Comparison of ENCODE assay signal across 35 cellular contexts in the genomic region with DNA sequence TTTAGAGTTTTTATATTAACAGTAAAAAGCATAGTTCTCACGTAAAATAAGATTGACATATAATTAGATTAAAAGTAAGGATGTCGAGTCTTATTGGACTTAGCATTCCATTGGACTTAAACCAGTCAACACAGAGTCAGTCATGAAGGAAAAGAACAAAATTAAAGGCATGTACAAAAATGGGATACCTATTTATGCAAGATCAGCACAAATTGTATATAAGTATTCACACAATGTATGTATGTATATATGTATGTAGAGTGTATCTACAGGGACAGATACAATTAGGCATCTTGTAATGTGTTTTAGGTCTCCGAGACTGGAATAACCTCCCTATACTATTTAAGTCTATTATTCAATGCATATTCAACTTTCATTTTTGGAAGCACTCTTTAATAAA.
"Had no signal": no experiment of that assay in that cellular context is flagged by ENCODE, and none has a peak within 500 bp of the region (broad histone marks: within the 10 kb centered on the region; RNA-seq: fewer than 3 reads in every experiment).

No MANE protein-coding gene starts in this region.

- H3K9me3 ChIP-seq: adrenal gland, ascending aorta, breast epithelium had no signal

- H3K27me3 Mint-ChIP-seq: activated B cell treated with CpG ODN at 0.5 μM for 24 hours; activated CD4-positive, alpha-beta memory T cell treated with anti-CD3 and anti-CD28 coated beads for 36 hours; activated CD4-positive, alpha-beta T cell treated with anti-CD3 and anti-CD28 coated beads, Interleukin-2, amount 10 ng/mL, durations not matched to agents 24 days and 14 days; activated CD8-positive, alpha-beta T cell treated with anti-CD3 and anti-CD28 coated beads for 36 hours; activated naive CD8-positive, alpha-beta T cell treated with anti-CD3 and anti-CD28 coated beads for 36 hours; activated T-helper 17 cell treated with anti-CD3 and anti-CD28 coated beads, Interleukin-2, amount 50 U/mL, for 72 hours; brain had no signal

- H3K9me3 Mint-ChIP-seq: activated B cell treated with CpG ODN at 0.5 μM for 24 hours; activated CD4-positive, alpha-beta memory T cell treated with anti-CD3 and anti-CD28 coated beads for 36 hours; activated naive CD4-positive, alpha-beta T cell treated with anti-CD3 and anti-CD28 coated beads for 36 hours had no signal

- H3K4me3 Mint-ChIP-seq: activated B cell treated with CpG ODN at 0.5 μM for 24 hours; activated CD4-positive, alpha-beta memory T cell treated with anti-CD3 and anti-CD28 coated beads for 36 hours; activated CD4-positive, alpha-beta T cell treated with anti-CD3 and anti-CD28 coated beads, Interleukin-2, amount 10 ng/mL, durations not matched to agents 24 days and 14 days; activated CD8-positive, alpha-beta T cell treated with anti-CD3 and anti-CD28 coated beads for 36 hours; activated naive CD4-positive, alpha-beta T cell treated with anti-CD3 and anti-CD28 coated beads for 36 hours; activated naive CD8-positive, alpha-beta T cell treated with anti-CD3 and anti-CD28 coated beads for 36 hours; activated T-cell treated with anti-CD3 and anti-CD28 coated beads, Interleukin-2, amount 50 U/mL, for 4 hours; activated T-cell treated with anti-CD3 and anti-CD28 coated beads, Interleukin-2, amount 50 U/mL, for 72 hours; activated T-helper 1 cell treated with anti-CD3 and anti-CD28 coated beads, Interleukin-12 subunit alpha, Interleukin-12 subunit beta, Interleukin-2, Interleukin-4 antibody, amounts not matched to agents 30 ng/mL and 10 ng/mL and 1 ng/mL, durations not matched to agents 14 hours and 24 hours and 36 hours; activated T-helper 17 cell treated with anti-CD3 and anti-CD28 coated beads, Interleukin-2, amount 50 U/mL, for 72 hours; brain; T-helper 1 cell treated with Interleukin-12 subunit alpha and Interleukin-12 subunit beta and Interleukin-4 antibody, amounts not matched to agents 30 μg/mL and 1 μg/mL, for 36 hours; T-helper 2 cell treated with Interferon-gamma antibody and Interleukin-4, amounts not matched to agents 5 μg/mL and 100 μg/mL, for 36 hours had no signal

- DNase-seq: activated B cell treated with CpG ODN at 0.5 μM for 24 hours; activated CD4-positive, alpha-beta memory T cell treated with anti-CD3 and anti-CD28 coated beads for 36 hours; activated CD4-positive, alpha-beta T cell treated with anti-CD3 and anti-CD28 coated beads for 4 hours; activated CD4-positive, alpha-beta T cell treated with anti-CD3 and anti-CD28 coated beads, Interleukin-2, amount 10 ng/mL, durations not matched to agents 24 days and 14 days; activated CD4-positive, alpha-beta T cell treated with anti-CD3 and anti-CD28 coated beads, Interleukin-2, amount 50 U/mL, for 1 hour; activated CD4-positive, alpha-beta T cell treated with anti-CD3 and anti-CD28 coated beads, Interleukin-2, amount 50 U/mL, for 4 hours; activated CD4-positive, CD25-positive, alpha-beta regulatory T cell treated with anti-CD3 and anti-CD28 coated beads, Interleukin-2, amount 50 U/mL, for 72 hours; activated CD8-positive, alpha-beta memory T cell treated with anti-CD3 and anti-CD28 coated beads, Interleukin-2, amount 50 U/mL, for 4 hours; activated CD8-positive, alpha-beta T cell treated with anti-CD3 and anti-CD28 coated beads for 36 hours; activated effector memory CD4-positive, alpha-beta T cell treated with anti-CD3 and anti-CD28 coated beads, Interleukin-2, amount 50 U/mL, for 16 hours; activated gamma-delta T cell treated with Interleukin-2 at 50 U/mL for 16 hours; activated naive CD4-positive, alpha-beta T cell; activated naive CD4-positive, alpha-beta T cell treated with anti-CD3 and anti-CD28 coated beads for 36 hours; activated naive CD4-positive, alpha-beta T cell treated with anti-CD3 and anti-CD28 coated beads, Interleukin-2, amount 50 U/mL, for 16 hours; activated naive CD8-positive, alpha-beta T cell treated with anti-CD3 and anti-CD28 coated beads for 36 hours; activated T-cell treated with anti-CD3 and anti-CD28 coated beads for 4 hours; activated T-cell treated with anti-CD3 and anti-CD28 coated beads, Interleukin-2, amount 50 U/mL, for 1 hour; activated T-cell treated with anti-CD3 and anti-CD28 coated beads, Interleukin-2, amount 50 U/mL, for 4 hours; activated T-cell treated with anti-CD3 and anti-CD28 coated beads, Interleukin-2, amount 50 U/mL, for 72 hours; adrenal gland; amniotic stem cell; central memory CD4-positive, alpha-beta T cell; T-helper 2 cell; T-helper 9 cell had no signal

- H3K36me3 Mint-ChIP-seq: brain had no signal

- H3K27ac Mint-ChIP-seq: activated B cell treated with CpG ODN at 0.5 μM for 24 hours; activated CD4-positive, alpha-beta memory T cell treated with anti-CD3 and anti-CD28 coated beads for 36 hours; activated CD4-positive, alpha-beta T cell treated with anti-CD3 and anti-CD28 coated beads, Interleukin-2, amount 10 ng/mL, durations not matched to agents 24 days and 14 days; activated CD8-positive, alpha-beta T cell treated with anti-CD3 and anti-CD28 coated beads for 36 hours; activated naive CD4-positive, alpha-beta T cell treated with anti-CD3 and anti-CD28 coated beads for 36 hours; activated naive CD4-positive, alpha-beta T cell treated with anti-CD3 and anti-CD28 coated beads, Interleukin-2, amount 50 U/mL, for 72 hours; activated naive CD8-positive, alpha-beta T cell treated with anti-CD3 and anti-CD28 coated beads for 36 hours; activated T-cell treated with anti-CD3 and anti-CD28 coated beads, Interleukin-2, amount 50 U/mL, for 72 hours; activated T-helper 1 cell treated with anti-CD3 and anti-CD28 coated beads, Interleukin-12 subunit alpha, Interleukin-12 subunit beta, Interleukin-2, Interleukin-4 antibody, amounts not matched to agents 30 ng/mL and 10 ng/mL and 1 ng/mL, durations not matched to agents 14 hours and 24 hours and 36 hours; activated T-helper 17 cell treated with anti-CD3 and anti-CD28 coated beads, Interleukin-2, amount 50 U/mL, for 72 hours; brain; T-helper 1 cell treated with Interleukin-12 subunit alpha and Interleukin-12 subunit beta and Interleukin-4 antibody, amounts not matched to agents 30 μg/mL and 1 μg/mL, for 36 hours; T-helper 2 cell treated with Interferon-gamma antibody and Interleukin-4, amounts not matched to agents 5 μg/mL and 100 μg/mL, for 36 hours had no signal

- ATAC-seq: activated CD8-positive, alpha-beta T cell treated with anti-CD3 and anti-CD28 coated beads for 36 hours; activated naive CD4-positive, alpha-beta T cell treated with anti-CD3 and anti-CD28 coated beads, Interleukin-2, amount 50 U/mL, for 72 hours; activated T-cell treated with anti-CD3 and anti-CD28 coated beads, Interleukin-2, amount 50 U/mL, for 4 hours; activated T-helper 17 cell treated with anti-CD3 and anti-CD28 coated beads, Interleukin-2, amount 50 U/mL, for 72 hours had no signal

- H3K4me3 ChIP-seq: adrenal gland, ascending aorta, breast epithelium had no signal

- H3K27me3 ChIP-seq: adrenal gland, ascending aorta, breast epithelium had no signal

- H3K4me1 ChIP-seq: adrenal gland, ascending aorta, breast epithelium had no signal

- FAIRE-seq: colon, TTC549 had no signal

- H3K27ac ChIP-seq: adrenal gland, ascending aorta, breast epithelium, VCaP had no signal

- H3K36me3 ChIP-seq: adrenal gland, ascending aorta, breast epithelium had no signal
